Comparison of ENCODE assay signal across 1 cellular context in genomic region chr13:49645451-49645850, GRCh38.
TF ChIP-seq lines count a peak whose summit lies in the region.

No MANE protein-coding gene starts in this region.

TF ChIP-seq in IMR-90, 13 proteins besides CTCF, POLR2A, EP300 and RAD21:
- no peak for TF ChIP-seq CEBPB (IDR thresholded peaks at IDR 0.05; ENCODE audit: low read depth, low read length)
- TF ChIP-seq RFX5 (IDR thresholded peaks at IDR 0.05; ENCODE audit: low read depth, low read length) = no peak
- TF ChIP-seq BHLHE40 (IDR thresholded peaks at IDR 0.05; ENCODE audit: low read depth, low read length) = no peak
- no peak for TF ChIP-seq MAZ (IDR thresholded peaks at IDR 0.05; ENCODE audit: borderline replicate concordance, low read depth, low read length)
- TF ChIP-seq SMC3 (IDR thresholded peaks at IDR 0.05; ENCODE audit: low read depth, low read length) = no peak
- no peak for TF ChIP-seq ELK1 (IDR thresholded peaks at IDR 0.05; ENCODE audit: borderline replicate concordance, low read depth, low read length)
- no peak for TF ChIP-seq MAFK (IDR thresholded peaks at IDR 0.05; ENCODE audit: low read depth, low read length)
- no peak for TF ChIP-seq USF2 (IDR thresholded peaks at IDR 0.05; ENCODE audit: low read depth, low read length)
- TF ChIP-seq RCOR1 (IDR thresholded peaks at IDR 0.05; ENCODE audit: insufficient replicate concordance, low read length) = no peak
- no peak for TF ChIP-seq CHD1 (IDR thresholded peaks at IDR 0.05; ENCODE audit: low read depth, low read length)
- no peak for TF ChIP-seq FOS (IDR thresholded peaks at IDR 0.05; ENCODE audit: low read depth, low read length)
- no peak for TF ChIP-seq MXI1 (IDR thresholded peaks at IDR 0.05; ENCODE audit: borderline replicate concordance, low read depth, low read length)
- no peak for TF ChIP-seq NFE2L2 (IDR thresholded peaks at IDR 0.05; ENCODE audit: low read depth, low read length)
TF ChIP-seq in IMR-90: peak in this region for 0.
